ENCODE assay signal across 13 cellular contexts in the genomic region with DNA sequence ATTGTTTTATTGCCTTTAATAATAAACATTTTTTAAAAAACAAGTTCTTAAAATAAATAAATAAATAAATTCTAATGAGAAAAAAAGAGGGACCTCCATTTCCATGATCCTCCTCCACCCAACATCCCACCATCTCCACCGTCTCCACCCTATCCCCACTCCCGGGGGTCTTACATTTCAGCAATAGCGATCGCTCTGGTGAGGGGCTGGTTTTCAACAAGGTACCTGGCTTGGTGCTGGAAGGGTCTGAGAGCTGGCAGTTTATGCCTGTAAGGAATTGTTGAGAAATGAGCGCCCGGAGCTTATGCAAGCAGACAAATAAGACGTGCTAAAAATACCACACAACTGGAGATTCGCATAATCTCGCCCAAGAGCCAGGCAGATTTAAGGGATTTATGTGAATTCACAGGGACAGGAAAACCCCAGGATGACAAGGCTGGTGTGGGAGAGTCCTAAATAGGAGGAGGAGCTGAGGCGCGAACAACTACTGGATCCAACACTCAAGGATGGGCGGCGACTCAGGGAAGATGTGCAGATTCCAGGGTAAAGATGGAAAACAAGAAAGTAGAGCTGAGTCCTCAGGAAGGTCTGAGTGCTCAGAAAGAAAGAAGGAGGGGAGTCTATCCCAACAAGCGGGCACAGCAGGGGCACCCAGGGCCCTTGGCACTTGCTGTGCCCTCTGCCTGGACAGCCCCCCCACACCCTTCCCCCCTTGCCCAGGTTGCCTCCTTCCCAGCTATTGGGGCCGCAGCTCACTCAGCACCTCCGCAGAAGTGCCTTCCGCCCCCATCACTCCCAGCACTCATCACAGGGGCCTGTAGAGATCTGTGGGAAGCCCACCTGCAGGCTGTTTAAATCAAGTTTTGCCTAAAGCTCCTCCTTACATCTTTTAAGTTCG. TPM values are rescaled to one million over a fixed set of nuclear protein-coding genes. Genes with fewer than 3 reads are reported as not detected.
DNase-seq lines count a peak whose midpoint lies in the region; ATAC-seq, FAIRE-seq and TF ChIP-seq lines count a peak whose summit lies in the region.
"Had no signal": no experiment of that assay in that cellular context is flagged by ENCODE, and none has a peak within 500 bp of the region (broad histone marks: within the 10 kb centered on the region; RNA-seq: fewer than 3 reads in every experiment).

No MANE protein-coding gene starts in this region.

- H3K4me3 ChIP-seq in GM23338: peak overlapping the region; percentile 36
- no peak overlapping the region for H3K4me3 ChIP-seq in keratinocyte (ENCODE audit: control insufficient read depth in 2 of 3, extremely low read depth in 1 of 3, insufficient read depth in 2 of 3, low read depth in 1 of 3, low read length in 3 of 3)

- peak overlapping the region; percentile 9 for H3K9ac ChIP-seq in keratinocyte (ENCODE audit: control insufficient read depth, extremely low read depth, insufficient read depth, low read length)

- DNase-seq in A172 (ENCODE audit: low spot score): peak; percentile 46
- peak; percentile 79 for DNase-seq in GM23338 (ENCODE audit: low spot score)
- peak in 33 of 58 donors; percentile 3 to 79 (median 26) for DNase-seq in anterior cingulate cortex (lab: John Stamatoyannopoulos, UW)
- no peak for DNase-seq in keratinocyte (ENCODE audit: low read depth, low spot score)
- DNase-seq in MCF 10A (ENCODE audit: unreplicated experiment): no peak
- DNase-seq: C1 segment of cervical spinal cord, NCI-H187 treated with DMSO at 0.1 percent for 48 hours, OCI-M1 had no signal

- H3K4me1 ChIP-seq in GM23338 (ENCODE audit: insufficient read depth): peaks cover 20% of the 10 kb centered on the region
- H3K4me1 ChIP-seq in keratinocyte (ENCODE audit: control insufficient read depth, extremely low read depth, insufficient read depth, low read length): peaks cover 4% of the 10 kb centered on the region

- POLR2A ChIA-PET in MCF 10A (lab: Yijun Ruan, JAX): interaction anchor here (1.0 kb wide), 1 partner anchor 8 kb away, joined by 3 read pairs; no protein-coding TSS in a partner anchor

- H3K9me3 ChIP-seq in keratinocyte (ENCODE audit: control insufficient read depth, low read depth, low read length): no peaks in the 10 kb centered on the region

- intact Hi-C loops in MCF 10A (cut with micrococcal nuclease): no loop called here

- H3K27ac ChIP-seq in GM23338 (ENCODE audit: low read depth) (peak overlapping the region; percentile 4; the same call in 1 of the 2 replicates), keratinocyte (ENCODE audit: control insufficient read depth, insufficient read depth, low read length) (peak overlapping the region; percentile 45)

- peaks cover 38% of the 10 kb centered on the region for H3K4me1 Mint-ChIP-seq in GM23338
- no peaks in the 10 kb centered on the region for H3K4me1 Mint-ChIP-seq in MCF 10A (ENCODE audit: insufficient read depth, unreplicated experiment)
- H3K4me1 Mint-ChIP-seq: neural crest cell had no signal

- peak; percentile 77 for FAIRE-seq in keratinocyte (lab: Jason Lieb, UNC)

- H3K4me2 ChIP-seq in GM23338 (peak overlapping the region; percentile 68), keratinocyte (ENCODE audit: control insufficient read depth, extremely low read depth, insufficient read depth, low read depth, low read length) (peak overlapping the region; percentile 46)

- H3K9me3 Mint-ChIP-seq in GM23338 (peaks cover 6% of the 10 kb centered on the region; the same call in 2 of the 3 replicates), MCF 10A (ENCODE audit: unreplicated experiment) (no peaks in the 10 kb centered on the region)
- H3K9me3 Mint-ChIP-seq: IgD-negative memory B cell, neural crest cell had no signal

- peaks cover 29% of the 10 kb centered on the region for H3K27me3 Mint-ChIP-seq in GM23338 (ENCODE audit: insufficient read depth, low read depth, poor library complexity)
- H3K27me3 Mint-ChIP-seq in MCF 10A (ENCODE audit: insufficient read depth, unreplicated experiment): no peaks in the 10 kb centered on the region
- H3K27me3 Mint-ChIP-seq: IgD-negative memory B cell had no signal

- H3K79me2 ChIP-seq in GM23338 (replicated peaks; ENCODE audit: insufficient read depth) (no peaks in the 10 kb centered on the region), keratinocyte (ENCODE audit: control insufficient read depth, insufficient read depth, low read length) (no peaks in the 10 kb centered on the region)

- no peaks in the 10 kb centered on the region for H3K9me2 ChIP-seq in GM23338 (ENCODE audit: insufficient read depth)

- H3K27ac Mint-ChIP-seq in GM23338 (peak overlapping the region; percentile 66), MCF 10A (ENCODE audit: low read depth, unreplicated experiment) (no peak overlapping the region)
- H3K27ac Mint-ChIP-seq: IgD-negative memory B cell had no signal

- H2AFZ ChIP-seq in GM23338: no peak overlapping the region
- H2AFZ ChIP-seq in keratinocyte (ENCODE audit: control insufficient read depth, low read length): no peak overlapping the region

- dilution Hi-C loops in keratinocyte (cut with MboI; ENCODE audit: extremely low pct_ligation_motif_present, low sequenced_read_pairs): no loop called here

- H3K9me1 ChIP-seq in keratinocyte (ENCODE audit: control insufficient read depth, extremely low read depth, insufficient read depth, low read length): no peaks in the 10 kb centered on the region

- H3K4me3 Mint-ChIP-seq in GM23338: peak overlapping the region; percentile 42
- no peak overlapping the region for H3K4me3 Mint-ChIP-seq in MCF 10A (ENCODE audit: unreplicated experiment)
- H3K4me3 Mint-ChIP-seq: IgD-negative memory B cell, neural crest cell had no signal

- TF ChIP-seq CTCF in GM23338 (conservative IDR thresholded peaks at IDR 0.05; ENCODE audit: low read depth in 2 of 2) (no peak), keratinocyte (optimal IDR thresholded peaks at IDR 0.05 in 1 of 3, IDR thresholded peaks at IDR 0.05 in 1 of 3, conservative IDR thresholded peaks at IDR 0.05 in 1 of 3; ENCODE audit: extremely low read depth in 1 of 3, insufficient read depth in 2 of 3, low read length in 3 of 3) (no peak), MCF 10A (IDR thresholded peaks at IDR 0.05; ENCODE audit: unreplicated experiment) (no peak)

- H3K36me3 Mint-ChIP-seq in GM23338 (ENCODE audit: low read depth): peaks cover 18% of the 10 kb centered on the region
- H3K36me3 Mint-ChIP-seq in MCF 10A (ENCODE audit: insufficient read depth, unreplicated experiment): peaks cover 16% of the 10 kb centered on the region

- CTCF ChIA-PET in MCF 10A (lab: Yijun Ruan, JAX): interaction anchor here (0.6 to 1.1 kb wide), 3 partner anchors 99 to 113 kb away, joined by 3 read pairs; no protein-coding TSS in a partner anchor

- H4K20me1 ChIP-seq in GM23338 (replicated peaks; ENCODE audit: insufficient read depth): no peaks in the 10 kb centered on the region
- no peaks in the 10 kb centered on the region for H4K20me1 ChIP-seq in keratinocyte (ENCODE audit: control insufficient read depth, extremely low read depth, insufficient read depth, low read length)

- peak; percentile 30 for ATAC-seq in GM23338
- no peak for ATAC-seq in HG02970 (IDR thresholded peaks at IDR 0.05; ENCODE audit: low FRiP score, unreplicated experiment)
- ATAC-seq in SK-N-SH treated with all-trans-retinoic acid at 6 μM for 48 hours: no peak
- no peak for ATAC-seq in GM21390 (IDR thresholded peaks at IDR 0.05; ENCODE audit: unreplicated experiment)

- H3K36me3 ChIP-seq in GM23338 (ENCODE audit: insufficient read depth): no peaks in the 10 kb centered on the region
- H3K36me3 ChIP-seq in keratinocyte (ENCODE audit: control insufficient read depth in 2 of 2, extremely low read depth in 1 of 2, insufficient read depth in 2 of 2, low read length in 2 of 2): peaks cover 6 to 15% of the 10 kb centered on the region in 2 experiments

- H3F3A ChIP-seq in GM23338 (replicated peaks; ENCODE audit: low read depth): no peaks in the 10 kb centered on the region

- H3K27me3 ChIP-seq in GM23338 (ENCODE audit: insufficient read depth) (peaks cover 13% of the 10 kb centered on the region; the same call in 1 of the 2 replicates), keratinocyte (ENCODE audit: control insufficient read depth, extremely low read depth, insufficient read depth, low read length) (no peaks in the 10 kb centered on the region)

- no TSS peak for BruUV-seq in MCF 10A (replicated peaks; lab: Mats Ljungman, UMichigan)

TF ChIP-seq in GM23338, 12 proteins besides CTCF, POLR2A, EP300 and RAD21 (continues in another document):
- no peak for TF ChIP-seq STAT1 (IDR thresholded peaks at IDR 0.05; ENCODE audit: unreplicated experiment)
- no peak for TF ChIP-seq JUNB (IDR thresholded peaks at IDR 0.05; ENCODE audit: unreplicated experiment)
- TF ChIP-seq ZNF114 (CRISPR knock-in tag; IDR thresholded peaks at IDR 0.05): no peak

TF ChIP-seq in SK-N-SH treated with all-trans-retinoic acid at 6 μM for 48 hours, 23 proteins besides CTCF, POLR2A, EP300 and RAD21 (continues in another document):
- TF ChIP-seq ZNF565 (CRISPR knock-in tag; conservative IDR thresholded peaks at IDR 0.05; ENCODE audit: low read depth) (no peak), ZNF70 (CRISPR knock-in tag; IDR thresholded peaks at IDR 0.05) (no peak), ISL1 (CRISPR knock-in tag; IDR thresholded peaks at IDR 0.05) (no peak)

RNA-seq across cellular contexts. Expression of a gene that starts 27.0 kb away (rescaled TPM):
- 20.6 and 22.9 TPM in 2 replicates for total RNA-seq in A172 (2014; rRNA removed; shearing (Covaris generic))
- 17.4 and 25.3 TPM in 2 replicates for total RNA-seq in GM23338 (2014; rRNA removed; shearing (Covaris generic))
- polyA plus RNA-seq in GM23338 (2016; fragmentation: Nextera tagmentation; extraction: Ambion mirVana): 14.9 and 17.2 TPM in 2 replicates
- 19.8 to 36.9 TPM (median 22.1 TPM) in 3 replicates for polyA plus RNA-seq in keratinocyte
- 4.5 TPM for polyA plus RNA-seq in keratinocyte (2011; ENCODE audit: low read depth)
- polyA plus RNA-seq in keratinocyte (2011; cell fraction: cytosol; rRNA removed): 21.0 and 23.3 TPM in 2 replicates
- 23.3 and 24.6 TPM in 2 replicates for polyA plus RNA-seq in keratinocyte (2011; cell fraction: nucleus; rRNA removed)
- polyA plus RNA-seq in keratinocyte (2012; ENCODE audit: low replicate concordance): 7.4 and 30.1 TPM in 2 replicates
- 18.0 to 38.9 TPM (median 21.8 TPM) in 3 replicates for polyA minus RNA-seq in keratinocyte
- polyA minus RNA-seq in keratinocyte (2011; cell fraction: cytosol; rRNA and poly(A)+ RNA removed): 18.8 TPM
- polyA minus RNA-seq in keratinocyte (2011; cell fraction: nucleus; rRNA and poly(A)+ RNA removed): 9.7 and 14.8 TPM in 2 replicates
- total RNA-seq in MCF 10A (2022): 15.8 and 17.9 TPM in 2 replicates

RNA-seq across cellular contexts. Expression of a gene that starts 35.5 kb away (rescaled TPM):
- total RNA-seq in A172 (2014; rRNA removed; shearing (Covaris generic)): 153 and 159 TPM in 2 replicates
- 67.3 and 68.6 TPM in 2 replicates for total RNA-seq in GM23338 (2014; rRNA removed; shearing (Covaris generic))
- polyA plus RNA-seq in GM23338 (2016; fragmentation: Nextera tagmentation; extraction: Ambion mirVana): 72.8 and 77.4 TPM in 2 replicates
- polyA plus RNA-seq in keratinocyte: 47.7 to 73.8 TPM (median 63.1 TPM) in 3 replicates
- polyA plus RNA-seq in keratinocyte (2011; ENCODE audit: low read depth): 18.5 TPM
- 58.0 and 62.8 TPM in 2 replicates for polyA plus RNA-seq in keratinocyte (2011; cell fraction: cytosol; rRNA removed)
- 41.0 and 45.2 TPM in 2 replicates for polyA plus RNA-seq in keratinocyte (2011; cell fraction: nucleus; rRNA removed)
- polyA plus RNA-seq in keratinocyte (2012; ENCODE audit: low replicate concordance): 56.7 and 76.0 TPM in 2 replicates
- 40.7 to 53.5 TPM (median 50.1 TPM) in 3 replicates for polyA minus RNA-seq in keratinocyte
- polyA minus RNA-seq in keratinocyte (2011; cell fraction: cytosol; rRNA and poly(A)+ RNA removed): 30.1 TPM
- polyA minus RNA-seq in keratinocyte (2011; cell fraction: nucleus; rRNA and poly(A)+ RNA removed): 11.8 and 15.7 TPM in 2 replicates
- 80.8 and 102 TPM in 2 replicates for total RNA-seq in MCF 10A (2022)

Comparison
In these comparisons a context has a peak if more than half of its experiments do, and no peak if none do; other contexts are left out.
1. DNase-seq: peak in A172 (single experiment), GM23338 (single experiment) and anterior cingulate cortex (33 of 58); none in keratinocyte (single experiment) and MCF 10A (single experiment).